In genomic region chr5:178319541-178320041, GRCh38 we compare ENCODE assay signal across 20 cellular contexts.
A peak's percentile ranks its signal among the peaks of the same experiment; 100 is the strongest.
DNase-seq lines count a peak whose midpoint lies in the region; ATAC-seq and TF ChIP-seq lines count a peak whose summit lies in the region.
"Had no signal": no experiment of that assay in that cellular context is flagged by ENCODE, and none has a peak within 500 bp of the region (broad histone marks: within the 10 kb centered on the region; RNA-seq: fewer than 3 reads in every experiment).

No MANE protein-coding gene starts in this region.

- TF ChIP-seq POLR2A in spleen (IDR thresholded peaks at IDR 0.05): no peak

- ATAC-seq in RWPE2 (ENCODE audit: low read depth) (no peak), left lung (no peak)
- ATAC-seq: SK-N-SH treated with all-trans-retinoic acid at 6 μM for 48 hours had no signal

- H3K27ac ChIP-seq in RWPE2 (ENCODE audit: poor library complexity, severe bottlenecking): no peak overlapping the region
- H3K27ac ChIP-seq in left lung: no peak overlapping the region
- no peak overlapping the region for H3K27ac ChIP-seq in spleen

- TF ChIP-seq CTCF in CD14-positive monocyte (IDR thresholded peaks at IDR 0.05) (no peak), RWPE2 (IDR thresholded peaks at IDR 0.05; ENCODE audit: poor library complexity, severe bottlenecking) (no peak), left lung (IDR thresholded peaks at IDR 0.05) (no peak), spleen (IDR thresholded peaks at IDR 0.05 in 8 of 11, conservative IDR thresholded peaks at IDR 0.05 in 3 of 11) (no peak)

- intact Hi-C loops in CD14-positive monocyte (cut with micrococcal nuclease) (no loop called here), left lung (cut with DNase I) (no loop called here), spleen (cut with DNase I; ENCODE audit: low total_unique reads) (no loop called here)

- no peak overlapping the region for H3K27ac Mint-ChIP-seq in CD14-positive monocyte

- no peak overlapping the region for H3K4me3 Mint-ChIP-seq in CD14-positive monocyte

- H3K4me3 ChIP-seq in RWPE2 (ENCODE audit: severe bottlenecking): no peak overlapping the region
- no peak overlapping the region for H3K4me3 ChIP-seq in left lung
- no peak overlapping the region for H3K4me3 ChIP-seq in spleen
- H3K4me3 ChIP-seq: HAP-1 had no signal

- 95 to 97% (median 96%) methylated on average over 15 to 20 of the region's 20 CpGs for WGBS in spleen, 5 donors

- H3K9me3 ChIP-seq in RWPE2 (ENCODE audit: severe bottlenecking) (peaks cover 2% of the 10 kb centered on the region), left lung (no peaks in the 10 kb centered on the region), spleen (peaks cover 0 to 14% (median 4%) of the 10 kb centered on the region in 8 donors)
- H3K9me3 ChIP-seq: HAP-1 had no signal

- DNase-seq in CD14-positive monocyte (ENCODE audit: low spot score) (peak; percentile 41), RWPE2 (ENCODE audit: low spot score) (peak; percentile 68), left lung (peak; percentile 22 to 75), spleen (peak; percentile 70), G401 (ENCODE audit: low spot score) (no peak), T1000 (lab: John Stamatoyannopoulos, UW) (no peak)
- no peak for DNase-seq in activated naive CD4-positive, alpha-beta T cell treated with anti-CD3 and anti-CD28 coated beads, Interleukin-2, amount 50 U/mL, for 16 hours
- DNase-seq: C1 segment of cervical spinal cord, DMS79, KG1, MV-4-11, NCI-H1417, NCI-H187 treated with DMSO at 0.1 percent for 48 hours, NCI-H2227 treated with DMSO at 0.1 percent for 48 hours, NCI-H510A treated with DMSO at 0.1 percent for 48 hours, NCI-H774, OCI-M1, SIG-M5 had no signal

- H3K4me1 Mint-ChIP-seq in CD14-positive monocyte: no peaks in the 10 kb centered on the region

- in situ Hi-C loops in G401 (cut with HindIII; ENCODE audit: low sequenced_read_pairs): no loop called here

- H3K4me1 ChIP-seq in RWPE2 (ENCODE audit: insufficient read depth, poor library complexity, severe bottlenecking) (no peaks in the 10 kb centered on the region), left lung (peaks cover 0 to 3% of the 10 kb centered on the region in 2 donors), spleen (peaks cover 0 to 4% (median 0%) of the 10 kb centered on the region in 6 donors)
- H3K4me1 ChIP-seq: HAP-1 had no signal

- H3K9me3 Mint-ChIP-seq in CD14-positive monocyte: peaks cover 5 to 20% (median 10%) of the 10 kb centered on the region in 7 donors

- no peaks in the 10 kb centered on the region for H3K36me3 Mint-ChIP-seq in CD14-positive monocyte

- H3K27me3 Mint-ChIP-seq in CD14-positive monocyte (ENCODE audit: low read depth in 3 of 3): peaks cover 0 to 1% (median 0%) of the 10 kb centered on the region in 3 donors

- H3K27me3 ChIP-seq in RWPE2 (ENCODE audit: insufficient read depth, poor library complexity, severe bottlenecking) (no peaks in the 10 kb centered on the region), left lung (peaks cover 0 to 16% of the 10 kb centered on the region in 2 donors), spleen (replicated peaks in 1 of 7) (no peaks in the 10 kb centered on the region)

- H3K36me3 ChIP-seq in RWPE2 (ENCODE audit: low read depth) (no peaks in the 10 kb centered on the region), left lung (no peaks in the 10 kb centered on the region), spleen (no peaks in the 10 kb centered on the region)
- H3K36me3 ChIP-seq: HAP-1 had no signal

Comparison
In these comparisons a context has a peak if more than half of its experiments do, and no peak if none do; other contexts are left out.
1. DNase-seq: peak in CD14-positive monocyte (single experiment), RWPE2 (single experiment), left lung (2 of 2) and spleen (single experiment); none in G401 (single experiment), T1000 (single experiment) and activated naive CD4-positive, alpha-beta T cell treated with anti-CD3 and anti-CD28 coated beads, Interleukin-2, amount 50 U/mL, for 16 hours (single experiment).